18 cellular contexts compared by ENCODE assay signal in genomic region chr2:109379507-109379906, GRCh38.
"Had no signal": no experiment of that assay in that cellular context is flagged by ENCODE, and none has a peak within 500 bp of the region (broad histone marks: within the 10 kb centered on the region; RNA-seq: fewer than 3 reads in every experiment).

No MANE protein-coding gene starts in this region.

- H3K4me1 Mint-ChIP-seq: immature natural killer cell, natural killer cell had no signal

- H3K4me1 ChIP-seq: prostate gland had no signal

- H3K4me3 Mint-ChIP-seq: activated T-helper 1 cell treated with anti-CD3 and anti-CD28 coated beads, Interleukin-12 subunit alpha, Interleukin-12 subunit beta, Interleukin-2, Interleukin-4 antibody, amounts not matched to agents 30 ng/mL and 10 ng/mL and 1 ng/mL, durations not matched to agents 14 hours and 24 hours and 36 hours; immature natural killer cell; natural killer cell; T-helper 2 cell treated with Interferon-gamma antibody and Interleukin-4, amounts not matched to agents 5 μg/mL and 100 μg/mL, for 36 hours had no signal

- H3K27ac ChIP-seq: body of pancreas, esophagus squamous epithelium, prostate gland, testis had no signal

- H3K36me3 Mint-ChIP-seq: immature natural killer cell, natural killer cell had no signal

- H3K36me3 ChIP-seq: prostate gland had no signal

- H3K27me3 ChIP-seq: body of pancreas, esophagus squamous epithelium, testis had no signal

- H3K9me3 Mint-ChIP-seq: activated T-helper 1 cell treated with anti-CD3 and anti-CD28 coated beads, Interleukin-12 subunit alpha, Interleukin-12 subunit beta, Interleukin-2, Interleukin-4 antibody, amounts not matched to agents 30 ng/mL and 10 ng/mL and 1 ng/mL, durations not matched to agents 14 hours and 24 hours and 36 hours; immature natural killer cell; natural killer cell; T-helper 2 cell treated with Interferon-gamma antibody and Interleukin-4, amounts not matched to agents 5 μg/mL and 100 μg/mL, for 36 hours had no signal

- H3K9me3 ChIP-seq: body of pancreas, esophagus squamous epithelium, prostate gland, testis had no signal

- H3K27ac Mint-ChIP-seq: activated T-helper 1 cell treated with anti-CD3 and anti-CD28 coated beads, Interleukin-12 subunit alpha, Interleukin-12 subunit beta, Interleukin-2, Interleukin-4 antibody, amounts not matched to agents 30 ng/mL and 10 ng/mL and 1 ng/mL, durations not matched to agents 14 hours and 24 hours and 36 hours; immature natural killer cell; natural killer cell; T-helper 2 cell treated with Interferon-gamma antibody and Interleukin-4, amounts not matched to agents 5 μg/mL and 100 μg/mL, for 36 hours had no signal

- ATAC-seq: activated CD4-positive, CD25-positive, alpha-beta regulatory T cell treated with anti-CD3 and anti-CD28 coated beads, Interleukin-2, amount 50 U/mL, for 24 hours; body of pancreas; left colon; natural killer cell; stimulated activated naive CD8-positive, alpha-beta T cell treated with anti-CD3 and anti-CD28 coated beads, Interleukin-15, Interleukin-2, amounts not matched to agents 100 U/mL and 50 U/mL, for 24 hours had no signal

- DNase-seq: activated CD4-positive, alpha-beta T cell treated with anti-CD3 and anti-CD28 coated beads, Interleukin-2, amount 50 U/mL, for 4 hours; activated naive CD4-positive, alpha-beta T cell treated with anti-CD3 and anti-CD28 coated beads, Interleukin-2, amount 50 U/mL, for 16 hours; central memory CD4-positive, alpha-beta T cell; esophagus squamous epithelium; foreskin fibroblast; immature natural killer cell; mammary epithelial cell; natural killer cell; nucleus accumbens; stimulated activated CD4-positive, alpha-beta T cell treated with anti-CD3 and anti-CD28 coated beads, Interleukin-2, amount 100 ng/mL, for 48 hours; stimulated activated naive CD8-positive, alpha-beta T cell treated with anti-CD3 and anti-CD28 coated beads, Interleukin-15, Interleukin-2, amounts not matched to agents 100 U/mL and 50 U/mL, for 24 hours; testis had no signal

- H3K4me3 ChIP-seq: body of pancreas, esophagus squamous epithelium, prostate gland, testis had no signal
